12 cellular contexts compared by ENCODE assay signal in the genomic region with DNA sequence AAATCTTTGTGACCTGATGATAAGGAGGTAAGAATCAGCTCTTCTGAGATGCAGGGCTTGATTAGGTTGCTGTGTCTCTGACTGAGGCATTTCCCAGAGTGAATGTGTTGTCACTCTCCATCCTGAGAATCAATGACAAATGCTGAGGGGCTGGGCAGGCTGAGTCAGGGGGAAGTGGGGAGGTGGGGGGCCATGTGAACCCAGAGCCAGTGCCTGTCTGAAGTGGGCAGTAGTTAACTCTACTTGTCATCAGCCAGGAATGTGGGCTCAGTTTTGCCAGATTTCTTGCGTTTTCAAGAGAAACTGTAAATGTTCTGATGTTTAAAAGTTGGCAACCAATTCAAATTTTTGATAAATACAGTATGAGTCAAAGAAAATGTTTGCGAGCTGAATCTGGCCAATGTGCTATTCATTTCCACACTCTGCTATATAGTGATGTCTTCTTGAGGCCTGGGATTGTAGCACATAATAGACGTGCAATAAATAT. TPM values are rescaled to one million over a fixed set of nuclear protein-coding genes. Genes with fewer than 3 reads are reported as not detected.
DNase-seq lines count a peak whose midpoint lies in the region; ATAC-seq and TF ChIP-seq lines count a peak whose summit lies in the region.
"Had no signal": no experiment of that assay in that cellular context is flagged by ENCODE, and none has a peak within 500 bp of the region (broad histone marks: within the 10 kb centered on the region; RNA-seq: fewer than 3 reads in every experiment).

No MANE protein-coding gene starts in this region.

- no peak for ATAC-seq in GM21786 (IDR thresholded peaks at IDR 0.05; ENCODE audit: unreplicated experiment)

- H3K9me3 Mint-ChIP-seq in CD4-positive, alpha-beta memory T cell: no peaks in the 10 kb centered on the region
- H3K9me3 Mint-ChIP-seq: immature natural killer cell, nephron progenitor cell had no signal

- H3K9ac ChIP-seq in GM23248 (peak overlapping the region; percentile 60), SK-N-SH (no peak overlapping the region)

- peaks cover 0 to 18% (median 12%) of the 10 kb centered on the region in 4 donors for H3K4me1 Mint-ChIP-seq in CD4-positive, alpha-beta memory T cell

- H4K20me1 ChIP-seq in GM23248 (ENCODE audit: insufficient read depth): no peaks in the 10 kb centered on the region
- no peaks in the 10 kb centered on the region for H4K20me1 ChIP-seq in SK-N-SH (ENCODE audit: insufficient read depth)

- TF ChIP-seq EP300 in SK-N-SH (IDR thresholded peaks at IDR 0.05; ENCODE audit: borderline replicate concordance in 1 of 2, low read depth in 1 of 2, low read length in 1 of 2): peak in 1 of 2 experiments; percentile 56; a peak in 1 of 4 replicates

- intact Hi-C loops in CD4-positive, alpha-beta memory T cell (cut with micrococcal nuclease): no loop called here

- H3F3A ChIP-seq in GM23248 (ENCODE audit: insufficient read depth) (peaks cover 66% of the 10 kb centered on the region), SK-N-SH (replicated peaks; ENCODE audit: insufficient read depth) (peaks cover 21% of the 10 kb centered on the region)

- peaks cover 28 to 30% of the 10 kb centered on the region in 2 donors for H3K27me3 Mint-ChIP-seq in CD4-positive, alpha-beta memory T cell

- no peaks in the 10 kb centered on the region for H3K27me3 ChIP-seq in GM23248 (replicated peaks; ENCODE audit: insufficient read depth)
- peaks cover 52% of the 10 kb centered on the region for H3K27me3 ChIP-seq in SK-N-SH (ENCODE audit: insufficient read depth)
- H3K27me3 ChIP-seq in CD4-positive, alpha-beta memory T cell (ENCODE audit: insufficient read depth, low read length): peaks cover 4% of the 10 kb centered on the region

- TF ChIP-seq RAD21 in SK-N-SH (IDR thresholded peaks at IDR 0.05; ENCODE audit: low read length): no peak

- no peak for TF ChIP-seq CTCF in SK-N-SH (IDR thresholded peaks at IDR 0.05)
- no peak for TF ChIP-seq CTCF in fibroblast of mammary gland (conservative IDR thresholded peaks at IDR 0.05; ENCODE audit: control insufficient read depth, insufficient read depth, low read depth, low read length)
- no peak for TF ChIP-seq CTCF in retinal pigment epithelial cell (conservative IDR thresholded peaks at IDR 0.05; ENCODE audit: low read depth, low read length)

- in situ Hi-C loops in GM23248 (cut with MboI): no loop called here

- H3K36me3 ChIP-seq in GM23248 (ENCODE audit: low read depth) (no peaks in the 10 kb centered on the region), SK-N-SH (replicated peaks in 1 of 2; ENCODE audit: control insufficient read depth in 1 of 2, insufficient read depth in 2 of 2, low read length in 1 of 2) (no peaks in the 10 kb centered on the region)
- H3K36me3 ChIP-seq in CD4-positive, alpha-beta memory T cell (ENCODE audit: insufficient read depth, low read length): no peaks in the 10 kb centered on the region

- H3K4me3 Mint-ChIP-seq in CD4-positive, alpha-beta memory T cell: no peak overlapping the region
- H3K4me3 Mint-ChIP-seq: immature natural killer cell, nephron progenitor cell had no signal

- H3K36me3 Mint-ChIP-seq in CD4-positive, alpha-beta memory T cell: no peaks in the 10 kb centered on the region
- H3K36me3 Mint-ChIP-seq: immature natural killer cell had no signal

- 0 to 1% methylated on average over 3 of the region's 3 CpGs for WGBS in GM23248 (ENCODE audit: low coverage in 1 of 2, low lambda C conversion rate in 2 of 2, missing lambda C conversion rate in 2 of 2), 2 experiments
- WGBS in SK-N-SH (ENCODE audit: low lambda C conversion rate): 5% methylated on average over 3 of the region's 3 CpGs

- H3K4me2 ChIP-seq in GM23248 (ENCODE audit: unreplicated experiment): peak overlapping the region; percentile 68
- peak overlapping the region; percentile 42; the same call in 1 of the 2 replicates for H3K4me2 ChIP-seq in SK-N-SH

- H3K4me3 ChIP-seq in GM23248 (peak overlapping the region; percentile 36), SK-N-SH (ENCODE audit: low read depth in 2 of 2, low read length in 1 of 2) (no peak overlapping the region), fibroblast of mammary gland (ENCODE audit: control insufficient read depth, low read depth, low read length) (no peak overlapping the region), retinal pigment epithelial cell (ENCODE audit: low read length) (no peak overlapping the region)
- no peak overlapping the region for H3K4me3 ChIP-seq in CD4-positive, alpha-beta memory T cell (ENCODE audit: low read length in 2 of 2)

- H3K4me1 ChIP-seq in GM23248 (ENCODE audit: insufficient read depth): peaks cover 65% of the 10 kb centered on the region
- H3K4me1 ChIP-seq in SK-N-SH (ENCODE audit: control insufficient read depth in 1 of 2, insufficient read depth in 2 of 2, low read depth in 1 of 2, low read length in 1 of 2): peaks cover 0 to 7% of the 10 kb centered on the region in 2 experiments; a peak in 3 of 4 replicates
- H3K4me1 ChIP-seq in CD4-positive, alpha-beta memory T cell (ENCODE audit: insufficient read depth, low read length): no peaks in the 10 kb centered on the region

- CTCF ChIA-PET in SK-N-SH (lab: Yijun Ruan, JAX): interaction anchor here (0.6 to 0.8 kb wide), 2 partner anchors 39 to 95 kb away, joined by 3 read pairs; no protein-coding TSS in a partner anchor
- CTCF ChIA-PET in CD4-positive, alpha-beta memory T cell (lab: Charles Lee; ENCODE audit: partially characterized antibody): no interaction called here

- H3K9me2 ChIP-seq in GM23248 (ENCODE audit: insufficient read depth) (no peaks in the 10 kb centered on the region), SK-N-SH (no peaks in the 10 kb centered on the region)

- H3K9me3 ChIP-seq in GM23248 (ENCODE audit: low read depth) (no peaks in the 10 kb centered on the region), SK-N-SH (no peaks in the 10 kb centered on the region)
- H3K9me3 ChIP-seq in CD4-positive, alpha-beta memory T cell (ENCODE audit: control insufficient read depth in 1 of 2, low read length in 2 of 2): no peaks in the 10 kb centered on the region

- POLR2A ChIA-PET in SK-N-SH (lab: Yijun Ruan, JAX): no interaction called here
- POLR2A ChIA-PET in CD4-positive, alpha-beta memory T cell (lab: Charles Lee; ENCODE audit: partially characterized antibody): no interaction called here

- peak overlapping the region; percentile 84 for H3K27ac ChIP-seq in GM23248
- H3K27ac ChIP-seq in SK-N-SH (ENCODE audit: low read depth in 2 of 2, low read length in 1 of 2): peak overlapping the region in 1 of 2 experiments; percentile 29; a peak in 2 of 4 replicates
- H3K27ac ChIP-seq in CD4-positive, alpha-beta memory T cell (ENCODE audit: low read depth, low read length): no peak overlapping the region

- H2AFZ ChIP-seq in GM23248 (no peak overlapping the region), SK-N-SH (ENCODE audit: low read depth) (no peak overlapping the region)

- H3K79me2 ChIP-seq in GM23248 (ENCODE audit: insufficient read depth) (peaks cover 17% of the 10 kb centered on the region), SK-N-SH (ENCODE audit: insufficient read depth) (no peaks in the 10 kb centered on the region)

- H3K27ac Mint-ChIP-seq in CD4-positive, alpha-beta memory T cell: no peak overlapping the region
- H3K27ac Mint-ChIP-seq: immature natural killer cell, nephron progenitor cell had no signal

- DNase-seq in GM23248 (peak; percentile 95), SK-N-SH (no peak), fibroblast of mammary gland (ENCODE audit: low read depth) (peak; percentile 99), retinal pigment epithelial cell (ENCODE audit: low read depth) (peak; percentile 90), SIG-M5 (lab: John Stamatoyannopoulos, UW) (no peak)
- DNase-seq in activated effector memory CD4-positive, alpha-beta T cell treated with anti-CD3 and anti-CD28 coated beads, Interleukin-2, amount 50 U/mL, for 16 hours: no peak
- DNase-seq in CD4-positive, alpha-beta memory T cell: no peak
- DNase-seq: immature natural killer cell; NCI-H1105; stimulated activated CD4-positive, alpha-beta T cell treated with anti-CD3 and anti-CD28 coated beads, Interleukin-15, amount 100 ng/mL, for 24 hours had no signal

TF ChIP-seq in SK-N-SH, 30 proteins besides CTCF, POLR2A, EP300 and RAD21 (continues in another document):
- TF ChIP-seq RCOR1 (IDR thresholded peaks at IDR 0.05; ENCODE audit: low read length): no peak
- TF ChIP-seq, protein P1, sequence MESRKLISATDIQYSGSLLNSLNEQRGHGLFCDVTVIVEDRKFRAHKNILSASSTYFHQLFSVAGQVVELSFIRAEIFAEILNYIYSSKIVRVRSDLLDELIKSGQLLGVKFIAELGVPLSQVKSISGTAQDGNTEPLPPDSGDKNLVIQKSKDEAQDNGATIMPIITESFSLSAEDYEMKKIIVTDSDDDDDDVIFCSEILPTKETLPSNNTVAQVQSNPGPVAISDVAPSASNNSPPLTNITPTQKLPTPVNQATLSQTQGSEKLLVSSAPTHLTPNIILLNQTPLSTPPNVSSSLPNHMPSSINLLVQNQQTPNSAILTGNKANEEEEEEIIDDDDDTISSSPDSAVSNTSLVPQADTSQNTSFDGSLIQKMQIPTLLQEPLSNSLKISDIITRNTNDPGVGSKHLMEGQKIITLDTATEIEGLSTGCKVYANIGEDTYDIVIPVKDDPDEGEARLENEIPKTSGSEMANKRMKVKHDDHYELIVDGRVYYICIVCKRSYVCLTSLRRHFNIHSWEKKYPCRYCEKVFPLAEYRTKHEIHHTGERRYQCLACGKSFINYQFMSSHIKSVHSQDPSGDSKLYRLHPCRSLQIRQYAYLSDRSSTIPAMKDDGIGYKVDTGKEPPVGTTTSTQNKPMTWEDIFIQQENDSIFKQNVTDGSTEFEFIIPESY (IDR thresholded peaks at IDR 0.05; ENCODE audit: borderline replicate concordance, low read depth): no peak
- TF ChIP-seq TCF12 (IDR thresholded peaks at IDR 0.05): peak; percentile 60
- TF ChIP-seq FOXM1 (IDR thresholded peaks at IDR 0.05; ENCODE audit: low read depth): no peak
- TF ChIP-seq, protein P2, sequence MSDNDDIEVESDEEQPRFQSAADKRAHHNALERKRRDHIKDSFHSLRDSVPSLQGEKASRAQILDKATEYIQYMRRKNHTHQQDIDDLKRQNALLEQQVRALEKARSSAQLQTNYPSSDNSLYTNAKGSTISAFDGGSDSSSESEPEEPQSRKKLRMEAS (IDR thresholded peaks at IDR 0.05; ENCODE audit: low read depth): no peak
- TF ChIP-seq FOXJ3 (CRISPR knock-in tag; IDR thresholded peaks at IDR 0.05): no peak

RNA-seq across cellular contexts. Expression of a gene that starts 3.1 kb away (rescaled TPM):
- total RNA-seq in GM23248 (2014; rRNA removed; shearing (Covaris generic)): 7.5 and 8.7 TPM in 2 replicates
- polyA plus RNA-seq in GM23248 (2016; fragmentation: Nextera tagmentation; extraction: Ambion mirVana): 4.1 and 4.3 TPM in 2 replicates
- not detected in 2 replicates for polyA plus RNA-seq in SK-N-SH (2012; rRNA removed)
- not detected in 2 replicates for polyA plus RNA-seq in SK-N-SH (2012; cell fraction: cytosol; rRNA removed)
- not detected in 2 replicates for polyA plus RNA-seq in SK-N-SH (2012; cell fraction: nucleus; rRNA removed)
- total RNA-seq in CD4-positive, alpha-beta memory T cell: not detected
- not detected for polyA plus RNA-seq in CD4-positive, alpha-beta memory T cell
- polyA plus RNA-seq: immature natural killer cell had no signal

Comparison
In these comparisons a context has a peak if more than half of its experiments do, and no peak if none do; other contexts are left out.
1. DNase-seq: peak in GM23248 (single experiment), fibroblast of mammary gland (single experiment) and retinal pigment epithelial cell (single experiment); none in SK-N-SH (single experiment), activated effector memory CD4-positive, alpha-beta T cell treated with anti-CD3 and anti-CD28 coated beads, Interleukin-2, amount 50 U/mL, for 16 hours (single experiment), SIG-M5 (single experiment) and CD4-positive, alpha-beta memory T cell (0 of 5).